ENCODE assay signal across 11 cellular contexts in the genomic region with DNA sequence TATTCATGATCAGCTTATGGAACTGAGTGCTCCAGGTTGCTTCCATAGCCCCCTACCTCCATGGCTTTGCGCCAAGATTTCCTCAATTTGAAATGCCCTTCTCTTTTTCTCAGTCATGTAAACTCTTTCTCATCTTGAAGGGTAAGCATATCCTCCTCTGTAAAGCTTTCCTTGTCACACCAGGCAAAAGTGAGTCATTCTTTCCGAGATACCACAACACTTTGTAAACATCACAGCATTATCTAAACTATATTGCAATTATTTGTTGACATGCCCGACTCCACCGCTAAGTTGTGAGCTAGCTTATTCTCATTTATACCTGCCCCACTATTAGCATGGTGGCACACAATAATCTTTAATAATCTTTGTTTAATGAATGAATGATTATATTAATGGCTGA.
DNase-seq lines count a peak whose midpoint lies in the region; FAIRE-seq and TF ChIP-seq lines count a peak whose summit lies in the region.
"Had no signal": no experiment of that assay in that cellular context is flagged by ENCODE, and none has a peak within 500 bp of the region (broad histone marks: within the 10 kb centered on the region; RNA-seq: fewer than 3 reads in every experiment).

No MANE protein-coding gene starts in this region.

- no peak overlapping the region for H2AFZ ChIP-seq in endothelial cell of umbilical vein (ENCODE audit: low read depth, low read length)

- BruUV-seq in endothelial cell of umbilical vein (replicated peaks; lab: Mats Ljungman, UMichigan) = no TSS peak

- H3K4me3 Mint-ChIP-seq in HFFc6 = no peak overlapping the region
- H3K4me3 Mint-ChIP-seq: activated T-helper 1 cell treated with anti-CD3 and anti-CD28 coated beads, Interleukin-12 subunit alpha, Interleukin-12 subunit beta, Interleukin-2, Interleukin-4 antibody, amounts not matched to agents 30 ng/mL and 10 ng/mL and 1 ng/mL, durations not matched to agents 14 hours and 24 hours and 36 hours had no signal

- H3K4me3 ChIP-seq in endothelial cell of umbilical vein (replicated peaks in 1 of 3; ENCODE audit: insufficient read depth in 1 of 3, low read depth in 1 of 3, low read length in 3 of 3) = no peak overlapping the region
- no peak overlapping the region for H3K4me3 ChIP-seq in prostate gland
- H3K4me3 ChIP-seq: skin epidermis had no signal

- H3K27ac ChIP-seq in endothelial cell of umbilical vein (ENCODE audit: insufficient read depth, low read depth, low read length) = no peak overlapping the region
- no peak overlapping the region for H3K27ac ChIP-seq in prostate gland
- H3K27ac ChIP-seq: skin epidermis had no signal

- no peak for TF ChIP-seq POLR2A in endothelial cell of umbilical vein (IDR thresholded peaks at IDR 0.05; ENCODE audit: low read depth, low read length)
- TF ChIP-seq POLR2A in prostate gland (IDR thresholded peaks at IDR 0.05) = no peak

- H3K9me3 Mint-ChIP-seq in HFFc6 = no peaks in the 10 kb centered on the region
- H3K9me3 Mint-ChIP-seq: activated T-helper 1 cell treated with anti-CD3 and anti-CD28 coated beads, Interleukin-12 subunit alpha, Interleukin-12 subunit beta, Interleukin-2, Interleukin-4 antibody, amounts not matched to agents 30 ng/mL and 10 ng/mL and 1 ng/mL, durations not matched to agents 14 hours and 24 hours and 36 hours had no signal

- peaks cover 6% of the 10 kb centered on the region; the same call in 1 of the 2 replicates for H3K4me1 Mint-ChIP-seq in HFFc6 (ENCODE audit: low read depth)

- intact Hi-C loops in endothelial cell of umbilical vein (cut with micrococcal nuclease) = no loop called here
- intact Hi-C loops in prostate gland (cut with DNase I) = loop anchor here (5.0 to 10.0 kb wide), 2 partner anchors 242 to 590 kb away; no protein-coding TSS in a partner anchor

- no peaks in the 10 kb centered on the region for H3K36me3 ChIP-seq in endothelial cell of umbilical vein (ENCODE audit: control insufficient read depth in 2 of 2, extremely low read depth in 1 of 2, insufficient read depth in 2 of 2, low read length in 2 of 2)
- no peaks in the 10 kb centered on the region for H3K36me3 ChIP-seq in prostate gland

- no peaks in the 10 kb centered on the region; the same call in 1 of the 2 replicates for H3K27me3 Mint-ChIP-seq in HFFc6 (ENCODE audit: insufficient read depth)

- H3K27me3 ChIP-seq in endothelial cell of umbilical vein (ENCODE audit: control insufficient read depth in 2 of 2, insufficient read depth in 2 of 2, low read length in 2 of 2) (peaks cover 0 to 2% of the 10 kb centered on the region in 2 experiments), prostate gland (replicated peaks; ENCODE audit: insufficient read depth) (no peaks in the 10 kb centered on the region)

- no peak overlapping the region for H3K9ac ChIP-seq in endothelial cell of umbilical vein (replicated peaks; ENCODE audit: extremely low read depth, insufficient read depth, low read length)

- no peak for FAIRE-seq in endothelial cell of umbilical vein (lab: Jason Lieb, UNC)

- no peak overlapping the region for H3K27ac Mint-ChIP-seq in HFFc6
- H3K27ac Mint-ChIP-seq: activated T-helper 1 cell treated with anti-CD3 and anti-CD28 coated beads, Interleukin-12 subunit alpha, Interleukin-12 subunit beta, Interleukin-2, Interleukin-4 antibody, amounts not matched to agents 30 ng/mL and 10 ng/mL and 1 ng/mL, durations not matched to agents 14 hours and 24 hours and 36 hours had no signal

- CTCF ChIA-PET in endothelial cell of umbilical vein (lab: Charles Lee) = interaction anchor here (0.7 to 5.3 kb wide), 28 partner anchors 9 to 1851 kb away, joined by 3 to 94 read pairs (median 4); no protein-coding TSS in a partner anchor

- H3K9me1 ChIP-seq in endothelial cell of umbilical vein (replicated peaks; ENCODE audit: control insufficient read depth, extremely low read depth, insufficient read depth, low read length) = no peaks in the 10 kb centered on the region

- no peaks in the 10 kb centered on the region for H3K79me2 ChIP-seq in endothelial cell of umbilical vein (ENCODE audit: control insufficient read depth, insufficient read depth, low read length)

- no peaks in the 10 kb centered on the region for H4K20me1 ChIP-seq in endothelial cell of umbilical vein (replicated peaks; ENCODE audit: control insufficient read depth, extremely low read depth, insufficient read depth, low read length)

- DNase-seq in HFFc6 (peak; percentile 13), RPMI7951 (ENCODE audit: low read depth) (peak; percentile 8), endothelial cell of umbilical vein (ENCODE audit: low read depth, low spot score) (peak; percentile 4), non-pigmented ciliary epithelial cell (ENCODE audit: low read depth) (peak; percentile 49), NCI-H1092 treated with DMSO at 0.1 percent for 48 hours (lab: John Stamatoyannopoulos, UW) (no peak), prostate gland (ENCODE audit: low spot score) (no peak)
- no peak for DNase-seq in stimulated activated CD4-positive, alpha-beta T cell treated with anti-CD3 and anti-CD28 coated beads, Interleukin-2, amount 100 ng/mL, for 24 hours
- DNase-seq: activated CD4-positive, CD25-positive, alpha-beta regulatory T cell treated with anti-CD3 and anti-CD28 coated beads, Interleukin-2, amount 50 U/mL, for 72 hours; GF-D8 had no signal

- no peak overlapping the region for H3K4me2 ChIP-seq in endothelial cell of umbilical vein (ENCODE audit: insufficient read depth, low read length)

- TF ChIP-seq CTCF in HFFc6 (IDR thresholded peaks at IDR 0.05) (no peak), endothelial cell of umbilical vein (IDR thresholded peaks at IDR 0.05; ENCODE audit: extremely low read depth in 1 of 2, insufficient read depth in 1 of 2, low read depth in 1 of 2, low read length in 2 of 2) (no peak), prostate gland (IDR thresholded peaks at IDR 0.05) (no peak)

- dilution Hi-C loops in endothelial cell of umbilical vein (cut with MboI; ENCODE audit: extremely low pct_ligation_motif_present, low sequenced_read_pairs) = no loop called here

- POLR2A ChIA-PET in endothelial cell of umbilical vein (lab: Charles Lee) = interaction anchor here (0.5 kb wide), 1 partner anchor 573 kb away, joined by 4 read pairs; a partner anchor contains a TSS

- H3K4me1 ChIP-seq in endothelial cell of umbilical vein (ENCODE audit: control insufficient read depth, extremely low read depth, insufficient read depth, low read length) = no peaks in the 10 kb centered on the region
- no peaks in the 10 kb centered on the region for H3K4me1 ChIP-seq in prostate gland (replicated peaks)

- H3K36me3 Mint-ChIP-seq in HFFc6 (ENCODE audit: low read depth) = no peaks in the 10 kb centered on the region

- WGBS in prostate gland = 69% methylated on average over 4 of the region's 4 CpGs

- H3K9me3 ChIP-seq in endothelial cell of umbilical vein (replicated peaks; ENCODE audit: control insufficient read depth, insufficient read depth, low read length) (no peaks in the 10 kb centered on the region), prostate gland (no peaks in the 10 kb centered on the region)

TF ChIP-seq in endothelial cell of umbilical vein, 7 proteins besides CTCF, POLR2A, EP300 and RAD21:
- TF ChIP-seq EZH2 (IDR thresholded peaks at IDR 0.05; ENCODE audit: borderline replicate concordance, low read depth, low read length, severe bottlenecking) (no peak), FOS (IDR thresholded peaks at IDR 0.05; ENCODE audit: borderline replicate concordance, insufficient read depth, low read length) (peak; percentile 37), JUN (IDR thresholded peaks at IDR 0.05; ENCODE audit: borderline replicate concordance, insufficient read depth, insufficient read length, low read depth) (peak; percentile 7)

Comparison
In these comparisons a context has a peak if more than half of its experiments do, and no peak if none do; other contexts are left out.
1. DNase-seq: peak in HFFc6 (single experiment), RPMI7951 (single experiment), endothelial cell of umbilical vein (single experiment) and non-pigmented ciliary epithelial cell (single experiment); none in NCI-H1092 treated with DMSO at 0.1 percent for 48 hours (single experiment), prostate gland (single experiment) and stimulated activated CD4-positive, alpha-beta T cell treated with anti-CD3 and anti-CD28 coated beads, Interleukin-2, amount 100 ng/mL, for 24 hours (0 of 2).